ENCODE assay signal across 34 cellular contexts in genomic region chr6:49955847-49956246, GRCh38. TPM values are rescaled to one million over a fixed set of nuclear protein-coding genes. Genes with fewer than 3 reads are reported as not detected.
"Had no signal": no experiment of that assay in that cellular context is flagged by ENCODE, and none has a peak within 500 bp of the region (broad histone marks: within the 10 kb centered on the region; RNA-seq: fewer than 3 reads in every experiment).

No MANE protein-coding gene starts in this region.

- H3K36me3 ChIP-seq: stomach, suprapubic skin, thoracic aorta, thyroid gland, tibial artery, tibial nerve, transverse colon, upper lobe of left lung, upper lobe of right lung, uterus, vagina had no signal

- H3K36me3 Mint-ChIP-seq: stimulated activated effector memory CD8-positive, alpha-beta T cell treated with anti-CD3 and anti-CD28 coated beads, Interleukin-12 subunit alpha, Interleukin-12 subunit beta, amount 100 ng/mL, for 72 hours; stimulated activated memory B cell treated with anti-CD40 and anti-IgM and Interleukin-4, amounts not matched to agents 10 μg/mL and 1 μg/mL and 100 μg/mL, for 72 hours; stimulated activated naive B cell treated with anti-CD40 and anti-IgM and Interleukin-4, amounts not matched to agents 10 μg/mL and 1 μg/mL and 100 μg/mL, for 72 hours; type B pancreatic cell had no signal

- H3K4me3 ChIP-seq: stomach, suprapubic skin, testis, thoracic aorta, thyroid gland, tibial artery, tibial nerve, transverse colon, upper lobe of left lung, upper lobe of right lung, uterus, vagina had no signal

- H3K27ac ChIP-seq: stomach, suprapubic skin, testis, thoracic aorta, thyroid gland, tibial artery, tibial nerve, transverse colon, upper lobe of left lung, upper lobe of right lung, uterus, vagina had no signal

- H3K27ac Mint-ChIP-seq: stimulated activated effector memory CD8-positive, alpha-beta T cell treated with anti-CD3 and anti-CD28 coated beads, Interleukin-12 subunit alpha, Interleukin-12 subunit beta, amount 100 ng/mL, for 72 hours; stimulated activated memory B cell treated with anti-CD40 and anti-IgM and Interleukin-4, amounts not matched to agents 10 μg/mL and 1 μg/mL and 100 μg/mL, for 72 hours; stimulated activated naive B cell treated with anti-CD40 and anti-IgM and Interleukin-4, amounts not matched to agents 10 μg/mL and 1 μg/mL and 100 μg/mL, for 72 hours; stimulated activated naive CD8-positive, alpha-beta T cell treated with anti-CD3 and anti-CD28 coated beads, Interleukin-15, amount 100 ng/mL, for 72 hours; stimulated activated naive CD8-positive, alpha-beta T cell treated with anti-CD3 and anti-CD28 coated beads, Interleukin-15, Interleukin-2, amounts not matched to agents 100 ng/mL and 50 ng/mL, for 24 hours; type B pancreatic cell had no signal

- H3K9me3 Mint-ChIP-seq: type B pancreatic cell had no signal

- H3K4me1 ChIP-seq: stomach, suprapubic skin, testis, thyroid gland, tibial artery, tibial nerve, transverse colon, upper lobe of left lung, upper lobe of right lung, uterus, vagina had no signal

- DNase-seq: stimulated activated CD4-positive, alpha-beta T cell treated with anti-CD3 and anti-CD28 coated beads, Interleukin-2, amount 100 ng/mL, for 48 hours; stimulated activated CD4-positive, alpha-beta T cell treated with anti-CD3 and anti-CD28 coated beads, Interleukin-4, amount 100 ng/mL, for 1 hour; stimulated activated CD4-positive, alpha-beta T cell treated with anti-CD3 and anti-CD28 coated beads, Interleukin-4, amount 100 ng/mL, for 24 hours; stimulated activated CD4-positive, alpha-beta T cell treated with anti-CD3 and anti-CD28 coated beads, Interleukin-4, amount 100 ng/mL, for 4 hours; stimulated activated CD8-positive, alpha-beta memory T cell treated with anti-CD3 and anti-CD28 coated beads, Interleukin-4, amount 100 ng/mL, for 48 hours; stimulated activated naive B cell treated with anti-CD40 and anti-IgM and Interleukin-4, amounts not matched to agents 10 μg/mL and 1 μg/mL and 100 μg/mL, for 72 hours; stimulated activated naive CD4-positive, alpha-beta T cell; stimulated activated naive CD4-positive, alpha-beta T cell treated with Interleukin-2 at 50 U/mL for 16 hours; stimulated activated naive CD8-positive, alpha-beta T cell treated with anti-CD3 and anti-CD28 coated beads, Interleukin-15, amount 100 ng/mL, for 72 hours; stimulated activated naive CD8-positive, alpha-beta T cell treated with anti-CD3 and anti-CD28 coated beads, Interleukin-15, Interleukin-2, amounts not matched to agents 100 U/mL and 50 U/mL, for 24 hours; stomach; substantia nigra; testis; thyroid gland; tibial artery; transverse colon; trophoblast cell; upper lobe of left lung; upper lobe of right lung; uterus had no signal

- H3K27me3 ChIP-seq: stomach, suprapubic skin, testis, thyroid gland, tibial artery, tibial nerve, transverse colon, upper lobe of left lung, upper lobe of right lung, uterus, vagina had no signal

- H3K9me3 ChIP-seq: suprapubic skin, testis, thoracic aorta, thyroid gland, tibial artery, tibial nerve, transverse colon, upper lobe of right lung, uterus, vagina had no signal

- ATAC-seq: stimulated activated effector memory CD8-positive, alpha-beta T cell treated with anti-CD3 and anti-CD28 coated beads, Interleukin-12 subunit alpha, Interleukin-12 subunit beta, amount 100 ng/mL, for 72 hours; stimulated activated memory B cell treated with anti-CD40 and anti-IgM and Interleukin-4, amounts not matched to agents 10 μg/mL and 1 μg/mL and 100 μg/mL, for 72 hours; stimulated activated naive B cell treated with anti-CD40 and anti-IgM and Interleukin-4, amounts not matched to agents 10 μg/mL and 1 μg/mL and 100 μg/mL, for 72 hours; stimulated activated naive CD8-positive, alpha-beta T cell treated with anti-CD3 and anti-CD28 coated beads, Interleukin-15, amount 100 ng/mL, for 72 hours; stimulated activated naive CD8-positive, alpha-beta T cell treated with anti-CD3 and anti-CD28 coated beads, Interleukin-15, Interleukin-2, amounts not matched to agents 100 U/mL and 50 U/mL, for 24 hours; upper lobe of right lung had no signal

- H3K4me1 Mint-ChIP-seq: stimulated activated effector memory CD8-positive, alpha-beta T cell treated with anti-CD3 and anti-CD28 coated beads, Interleukin-12 subunit alpha, Interleukin-12 subunit beta, amount 100 ng/mL, for 72 hours; stimulated activated memory B cell treated with anti-CD40 and anti-IgM and Interleukin-4, amounts not matched to agents 10 μg/mL and 1 μg/mL and 100 μg/mL, for 72 hours; stimulated activated naive B cell treated with anti-CD40 and anti-IgM and Interleukin-4, amounts not matched to agents 10 μg/mL and 1 μg/mL and 100 μg/mL, for 72 hours; stimulated activated naive CD8-positive, alpha-beta T cell treated with anti-CD3 and anti-CD28 coated beads, Interleukin-15, amount 100 ng/mL, for 72 hours had no signal

- H3K4me3 Mint-ChIP-seq: stimulated activated effector memory CD8-positive, alpha-beta T cell treated with anti-CD3 and anti-CD28 coated beads, Interleukin-12 subunit alpha, Interleukin-12 subunit beta, amount 100 ng/mL, for 72 hours; stimulated activated memory B cell treated with anti-CD40 and anti-IgM and Interleukin-4, amounts not matched to agents 10 μg/mL and 1 μg/mL and 100 μg/mL, for 72 hours; stimulated activated naive B cell treated with anti-CD40 and anti-IgM and Interleukin-4, amounts not matched to agents 10 μg/mL and 1 μg/mL and 100 μg/mL, for 72 hours; stimulated activated naive CD8-positive, alpha-beta T cell treated with anti-CD3 and anti-CD28 coated beads, Interleukin-15, amount 100 ng/mL, for 72 hours; stimulated activated naive CD8-positive, alpha-beta T cell treated with anti-CD3 and anti-CD28 coated beads, Interleukin-15, Interleukin-2, amounts not matched to agents 100 ng/mL and 50 ng/mL, for 24 hours; type B pancreatic cell had no signal

- FAIRE-seq: urothelium cell line had no signal

- H3K27me3 Mint-ChIP-seq: stimulated activated memory B cell treated with anti-CD40 and anti-IgM and Interleukin-4, amounts not matched to agents 10 μg/mL and 1 μg/mL and 100 μg/mL, for 72 hours; stimulated activated naive B cell treated with anti-CD40 and anti-IgM and Interleukin-4, amounts not matched to agents 10 μg/mL and 1 μg/mL and 100 μg/mL, for 72 hours; stimulated activated naive CD8-positive, alpha-beta T cell treated with anti-CD3 and anti-CD28 coated beads, Interleukin-15, amount 100 ng/mL, for 72 hours; stimulated activated naive CD8-positive, alpha-beta T cell treated with anti-CD3 and anti-CD28 coated beads, Interleukin-15, Interleukin-2, amounts not matched to agents 100 ng/mL and 50 ng/mL, for 24 hours; type B pancreatic cell had no signal

RNA-seq across cellular contexts. Expression of gene DEFB114, which starts 8.1 kb away (rescaled TPM):
- total RNA-seq: stomach, subcutaneous adipose tissue, suprapubic skin, temporal lobe, testis, thoracic aorta, thyroid gland, tibial nerve, transverse colon, upper lobe of left lung, upper lobe of right lung, ureter, urinary bladder, uterus, vagina had no signal
- polyA plus RNA-seq: stomach, thymus, urinary bladder had no signal

RNA-seq across cellular contexts. Expression of gene DEFB113, which starts 13.6 kb away (rescaled TPM):
- total RNA-seq: stomach, subcutaneous adipose tissue, suprapubic skin, temporal lobe, testis, thoracic aorta, thyroid gland, tibial nerve, transverse colon, upper lobe of left lung, upper lobe of right lung, ureter, urinary bladder, uterus, vagina had no signal
- polyA plus RNA-seq: stomach, thymus, urinary bladder had no signal
